Comparison of ENCODE assay signal across 27 cellular contexts in genomic region chr10:126854726-126855125, GRCh38. TPM values are rescaled to one million over a fixed set of nuclear protein-coding genes. Genes with fewer than 3 reads are reported as not detected.
"Had no signal": no experiment of that assay in that cellular context is flagged by ENCODE, and none has a peak within 500 bp of the region (broad histone marks: within the 10 kb centered on the region; RNA-seq: fewer than 3 reads in every experiment).

No MANE protein-coding gene starts in this region.

- H3K4me3 Mint-ChIP-seq: naive B cell; naive thymus-derived CD8-positive, alpha-beta T cell; natural killer cell treated with Interleukin-12 subunit alpha and Interleukin-12 subunit beta and Interleukin-15 and Interleukin-18, amount 100 ng/mL, for 72 hours; nephron progenitor cell; neural crest cell; stimulated activated memory B cell treated with anti-CD40 and anti-IgM and Interleukin-4, amounts not matched to agents 10 μg/mL and 1 μg/mL and 100 μg/mL, for 72 hours; stimulated activated naive CD8-positive, alpha-beta T cell treated with anti-CD3 and anti-CD28 coated beads, Interleukin-15, amount 100 ng/mL, for 72 hours had no signal

- DNase-seq: naive B cell; naive thymus-derived CD8-positive, alpha-beta T cell; nephron progenitor cell; occipital lobe; ovary; psoas muscle; right cardiac atrium; right lobe of liver; sigmoid colon; small intestine; stimulated activated CD4-positive, alpha-beta T cell treated with anti-CD3 and anti-CD28 coated beads, Interleukin-15, amount 100 ng/mL, for 24 hours; stimulated activated CD4-positive, alpha-beta T cell treated with anti-CD3 and anti-CD28 coated beads, Interleukin-2, amount 100 ng/mL, for 24 hours; stimulated activated CD4-positive, alpha-beta T cell treated with anti-CD3 and anti-CD28 coated beads, Interleukin-2, amount 100 ng/mL, for 48 hours; stimulated activated CD4-positive, alpha-beta T cell treated with anti-CD3 and anti-CD28 coated beads, Interleukin-4, amount 100 ng/mL, for 24 hours; stimulated activated naive CD4-positive, alpha-beta T cell; stimulated activated naive CD8-positive, alpha-beta T cell treated with anti-CD3 and anti-CD28 coated beads, Interleukin-15, amount 100 ng/mL, for 72 hours; stimulated activated naive CD8-positive, alpha-beta T cell treated with anti-CD3 and anti-CD28 coated beads, Interleukin-15, Interleukin-2, amounts not matched to agents 100 U/mL and 50 U/mL, for 24 hours; substantia nigra; testis; tibial artery; transverse colon; upper lobe of left lung; uterus had no signal

- H3K4me3 ChIP-seq: ovary, psoas muscle, right lobe of liver, sigmoid colon, suprapubic skin, testis, tibial artery, transverse colon, upper lobe of left lung, uterus had no signal

- H3K9me3 ChIP-seq: ovary, psoas muscle, right lobe of liver, suprapubic skin, testis, transverse colon, uterus had no signal

- FAIRE-seq: small intestine had no signal

- H3K4me1 Mint-ChIP-seq: naive B cell; naive thymus-derived CD8-positive, alpha-beta T cell; nephron progenitor cell; neural crest cell; stimulated activated memory B cell treated with anti-CD40 and anti-IgM and Interleukin-4, amounts not matched to agents 10 μg/mL and 1 μg/mL and 100 μg/mL, for 72 hours; stimulated activated naive CD8-positive, alpha-beta T cell treated with anti-CD3 and anti-CD28 coated beads, Interleukin-15, amount 100 ng/mL, for 72 hours had no signal

- H3K36me3 Mint-ChIP-seq: naive thymus-derived CD8-positive, alpha-beta T cell; natural killer cell treated with Interleukin-12 subunit alpha and Interleukin-12 subunit beta and Interleukin-15 and Interleukin-18, amount 100 ng/mL, for 72 hours; stimulated activated memory B cell treated with anti-CD40 and anti-IgM and Interleukin-4, amounts not matched to agents 10 μg/mL and 1 μg/mL and 100 μg/mL, for 72 hours had no signal

- H3K4me1 ChIP-seq: psoas muscle, right lobe of liver, sigmoid colon, suprapubic skin, testis, tibial artery, transverse colon, upper lobe of left lung, uterus had no signal

- H3K27me3 ChIP-seq: ovary, right lobe of liver, sigmoid colon, testis, transverse colon, upper lobe of left lung, uterus had no signal

- ATAC-seq: naive thymus-derived CD8-positive, alpha-beta T cell; natural killer cell treated with Interleukin-12 subunit alpha and Interleukin-12 subunit beta and Interleukin-15 and Interleukin-18, amount 100 ng/mL, for 72 hours; psoas muscle; right cardiac atrium; right lobe of liver; stimulated activated memory B cell treated with anti-CD40 and anti-IgM and Interleukin-4, amounts not matched to agents 10 μg/mL and 1 μg/mL and 100 μg/mL, for 72 hours; stimulated activated naive CD8-positive, alpha-beta T cell treated with anti-CD3 and anti-CD28 coated beads, Interleukin-15, amount 100 ng/mL, for 72 hours; stimulated activated naive CD8-positive, alpha-beta T cell treated with anti-CD3 and anti-CD28 coated beads, Interleukin-15, Interleukin-2, amounts not matched to agents 100 U/mL and 50 U/mL, for 24 hours had no signal

- H3K36me3 ChIP-seq: ovary, right lobe of liver, sigmoid colon, suprapubic skin, tibial artery, transverse colon, upper lobe of left lung, uterus had no signal

- H3K27me3 Mint-ChIP-seq: stimulated activated memory B cell treated with anti-CD40 and anti-IgM and Interleukin-4, amounts not matched to agents 10 μg/mL and 1 μg/mL and 100 μg/mL, for 72 hours had no signal

- H3K27ac ChIP-seq: ovary, psoas muscle, right lobe of liver, sigmoid colon, suprapubic skin, testis, tibial artery, transverse colon, upper lobe of left lung, uterus had no signal

- H3K9me3 Mint-ChIP-seq: natural killer cell treated with Interleukin-12 subunit alpha and Interleukin-12 subunit beta and Interleukin-15 and Interleukin-18, amount 100 ng/mL, for 72 hours; neural crest cell had no signal

- H3K27ac Mint-ChIP-seq: naive B cell; naive thymus-derived CD8-positive, alpha-beta T cell; natural killer cell treated with Interleukin-12 subunit alpha and Interleukin-12 subunit beta and Interleukin-15 and Interleukin-18, amount 100 ng/mL, for 72 hours; nephron progenitor cell; stimulated activated memory B cell treated with anti-CD40 and anti-IgM and Interleukin-4, amounts not matched to agents 10 μg/mL and 1 μg/mL and 100 μg/mL, for 72 hours; stimulated activated naive CD8-positive, alpha-beta T cell treated with anti-CD3 and anti-CD28 coated beads, Interleukin-15, amount 100 ng/mL, for 72 hours had no signal

RNA-seq across cellular contexts. Expression of gene DOCK1, which starts 50.5 kb away (rescaled TPM):
- total RNA-seq: naive thymus-derived CD8-positive, alpha-beta T cell had no signal
- polyA plus RNA-seq: naive thymus-derived CD8-positive, alpha-beta T cell had no signal
